1 cellular context compared by ENCODE assay signal in the genomic region with DNA sequence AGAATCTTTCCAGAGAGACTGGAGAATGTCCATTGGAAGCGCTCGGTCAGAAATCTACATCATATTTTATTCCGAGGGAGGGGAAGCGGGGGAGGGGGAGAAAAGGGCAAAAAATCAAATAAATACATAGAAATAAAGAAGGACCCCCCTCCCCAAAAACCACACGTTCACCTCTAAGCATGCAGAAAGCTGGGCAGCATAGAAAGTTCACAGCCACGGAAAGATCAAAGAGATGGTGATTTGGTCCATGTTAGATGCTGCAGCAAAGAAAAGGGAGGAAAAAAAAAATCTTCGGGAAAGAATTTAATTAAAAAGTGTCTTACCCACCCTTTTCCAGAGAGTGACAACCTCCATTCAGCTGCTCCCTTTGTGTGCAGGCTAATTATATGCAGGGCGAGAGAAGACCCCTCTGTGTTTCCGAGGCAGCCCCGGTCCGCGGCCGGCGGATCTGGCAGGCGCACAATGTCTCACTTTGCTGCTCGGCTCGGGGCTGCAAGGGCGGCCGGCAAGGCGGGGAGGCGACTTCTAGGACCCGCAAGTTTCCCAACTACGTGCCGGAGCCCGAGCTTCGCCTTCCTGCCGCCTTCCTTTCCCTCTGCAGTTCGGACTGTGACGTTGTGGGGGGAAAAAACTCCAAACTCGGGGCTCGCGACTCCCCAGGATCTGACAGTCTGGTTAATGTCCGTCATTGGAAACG.
TF ChIP-seq lines count a peak whose summit lies in the region.

No MANE protein-coding gene starts in this region.

TF ChIP-seq in WTC11, 78 proteins besides CTCF, POLR2A, EP300 and RAD21 (continued from another document):
- TF ChIP-seq, protein P1, sequence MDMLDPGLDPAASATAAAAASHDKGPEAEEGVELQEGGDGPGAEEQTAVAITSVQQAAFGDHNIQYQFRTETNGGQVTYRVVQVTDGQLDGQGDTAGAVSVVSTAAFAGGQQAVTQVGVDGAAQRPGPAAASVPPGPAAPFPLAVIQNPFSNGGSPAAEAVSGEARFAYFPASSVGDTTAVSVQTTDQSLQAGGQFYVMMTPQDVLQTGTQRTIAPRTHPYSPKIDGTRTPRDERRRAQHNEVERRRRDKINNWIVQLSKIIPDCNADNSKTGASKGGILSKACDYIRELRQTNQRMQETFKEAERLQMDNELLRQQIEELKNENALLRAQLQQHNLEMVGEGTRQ (CRISPR knock-in tag; IDR thresholded peaks at IDR 0.05), result no peak
- TF ChIP-seq TP53 (CRISPR knock-in tag; IDR thresholded peaks at IDR 0.05) (no peak), RELA (CRISPR knock-in tag; IDR thresholded peaks at IDR 0.05; ENCODE audit: borderline replicate concordance) (no peak), JUN (CRISPR knock-in tag; IDR thresholded peaks at IDR 0.05) (no peak)
